ENCODE assay signal across 23 cellular contexts in genomic region chr12:49968431-49968830, GRCh38. TPM values are rescaled to one million over a fixed set of nuclear protein-coding genes. Genes with fewer than 3 reads are reported as not detected.
DNase-seq lines count a peak whose midpoint lies in the region; ATAC-seq, FAIRE-seq and TF ChIP-seq lines count a peak whose summit lies in the region.
"Had no signal": no experiment of that assay in that cellular context is flagged by ENCODE, and none has a peak within 500 bp of the region (broad histone marks: within the 10 kb centered on the region; RNA-seq: fewer than 3 reads in every experiment).

No MANE protein-coding gene starts in this region.

- intact Hi-C loops in HepG2 (cut with micrococcal nuclease; ENCODE audit: unreplicated experiment) (no loop called here), sigmoid colon (cut with DNase I) (loop anchor here (5.0 to 10.0 kb wide), 2 partner anchors 194 to 209 kb away; no protein-coding TSS in a partner anchor)

- H3K27me3 ChIP-seq in HepG2 (ENCODE audit: control insufficient read depth in 1 of 2, insufficient read depth in 2 of 2, low read length in 2 of 2) = peaks cover 6 to 70% of the 10 kb centered on the region in 2 experiments
- peaks cover 0 to 10% (median 0%) of the 10 kb centered on the region in 3 donors for H3K27me3 ChIP-seq in sigmoid colon

- H3K4me1 Mint-ChIP-seq in T-helper 17 cell = peaks cover 7% of the 10 kb centered on the region

- H3K4me2 ChIP-seq in HepG2 (ENCODE audit: low read depth, low read length) = peak overlapping the region; percentile 91

- peak overlapping the region; percentile 52 for H3K4me3 Mint-ChIP-seq in T-helper 17 cell

- CTCF ChIA-PET in HepG2 (lab: Yijun Ruan, JAX; ENCODE audit: low intra/inter-chr PET ratio, low total read pairs) = interaction anchor here (3.5 to 3.9 kb wide), 2 partner anchors 88 to 101 kb away, joined by 43 to 65 read pairs; partner anchors contain the start of gene ASIC1

- in situ Hi-C loops in HepG2 (cut with HindIII; ENCODE audit: extremely low pct_ligation_motif_present, low pct_unique_long_range_greater_than_20kb) = no loop called here

- H3K4me1 ChIP-seq in HepG2 (ENCODE audit: insufficient read depth, low read length) = peaks cover 56% of the 10 kb centered on the region
- peaks cover 0 to 13% (median 10%) of the 10 kb centered on the region in 4 donors for H3K4me1 ChIP-seq in sigmoid colon

- POLR2A ChIA-PET in HepG2 (lab: Yijun Ruan, JAX) = interaction anchor here (3.0 kb wide), 1 partner anchor 11 kb away, joined by 24 read pairs; no protein-coding TSS in a partner anchor

- peak; percentile 44 for TF ChIP-seq CTCF in HepG2 (CRISPR knock-in tag; IDR thresholded peaks at IDR 0.05)
- no peak for TF ChIP-seq CTCF in sigmoid colon (IDR thresholded peaks at IDR 0.05)

- no peak overlapping the region for H2AFZ ChIP-seq in HepG2 (ENCODE audit: low read length)

- H3K9ac ChIP-seq in HepG2 (ENCODE audit: insufficient read depth, low read depth, low read length) = no peak overlapping the region
- H3K9ac ChIP-seq: GM23248 had no signal

- BruUV-seq in HepG2 (replicated peaks; lab: Mats Ljungman, UMichigan) = no TSS peak

- no peak overlapping the region for H3K27ac ChIP-seq in HepG2 (ENCODE audit: extremely low read length, insufficient read depth, low read length)
- H3K27ac ChIP-seq in sigmoid colon = peak overlapping the region in 1 of 4 donors; percentile 20
- H3K27ac ChIP-seq: GM23248, RWPE1 had no signal

- TF ChIP-seq RAD21 in HepG2 (CRISPR knock-in tag; IDR thresholded peaks at IDR 0.05) = no peak

- FAIRE-seq in HepG2 (lab: Jason Lieb, UNC) = no peak
- FAIRE-seq: GM19239 had no signal

- no peaks in the 10 kb centered on the region for H3K36me3 Mint-ChIP-seq in T-helper 17 cell (ENCODE audit: low read depth)

- DNase-seq in activated CD4-positive, CD25-positive, alpha-beta regulatory T cell treated with anti-CD3 and anti-CD28 coated beads, Interleukin-2, amount 50 U/mL, for 72 hours = peak; percentile 25
- no peak for DNase-seq in T-helper 17 cell
- DNase-seq in HepG2 (ENCODE audit: low spot score) = no peak
- peak; percentile 56 for DNase-seq in sigmoid colon
- no peak for DNase-seq in DMS153 (lab: John Stamatoyannopoulos, UW)
- no peak for DNase-seq in SKM-1 treated with dmso at 0.1 percent for 144 hours (lab: John Stamatoyannopoulos, UW; ENCODE audit: unreplicated experiment)
- DNase-seq: 8988T, DMS 273 treated with DMSO at 0.1 percent for 48 hours, GDM1, GM23248, NCI-H1105 treated with DMSO at 0.1 percent for 48 hours, NCI-H1694, NCI-H510A treated with DMSO at 0.1 percent for 48 hours, NCI-H82, PC-3, SIG-M5 had no signal

- H3K27ac Mint-ChIP-seq in T-helper 17 cell = no peak overlapping the region

- H3K4me3 ChIP-seq in HepG2 (replicated peaks in 1 of 3; ENCODE audit: insufficient read depth in 1 of 3, low read depth in 2 of 3, low read length in 3 of 3) (peak overlapping the region in 1 of 3 experiments; percentile 69; a peak in 2 of 6 replicates), sigmoid colon (no peak overlapping the region)

- TF ChIP-seq POLR2A in HepG2 (IDR thresholded peaks at IDR 0.05; ENCODE audit: insufficient read depth in 1 of 2, low read depth in 2 of 2, low read length in 2 of 2) = no peak
- no peak for TF ChIP-seq POLR2A in sigmoid colon (IDR thresholded peaks at IDR 0.05)

- TF ChIP-seq EP300 in HepG2 (IDR thresholded peaks at IDR 0.05; ENCODE audit: low read depth in 2 of 2, low read length in 2 of 2) (no peak), HepG2 (CRISPR knock-in tag; IDR thresholded peaks at IDR 0.05; ENCODE audit: borderline replicate concordance) (no peak), sigmoid colon (IDR thresholded peaks at IDR 0.05) (no peak)

- no peak for ATAC-seq in activated CD4-positive, CD25-positive, alpha-beta regulatory T cell treated with anti-CD3 and anti-CD28 coated beads, Interleukin-2, amount 50 U/mL, for 24 hours
- ATAC-seq in T-helper 17 cell (no peak), HepG2 (peak; percentile 5; the same call in 2 of the 3 replicates), HG03196 (IDR thresholded peaks at IDR 0.05; ENCODE audit: unreplicated experiment) (no peak)
- ATAC-seq: HCT116 had no signal

- H3K36me3 ChIP-seq in HepG2 (replicated peaks in 1 of 2; ENCODE audit: control insufficient read depth in 1 of 2, insufficient read depth in 2 of 2, low read length in 2 of 2) (no peaks in the 10 kb centered on the region), sigmoid colon (no peaks in the 10 kb centered on the region)

- no peaks in the 10 kb centered on the region for H4K20me1 ChIP-seq in HepG2 (ENCODE audit: insufficient read depth, low read length)

- H3K27me3 Mint-ChIP-seq in T-helper 17 cell = peaks cover 34% of the 10 kb centered on the region

- no peaks in the 10 kb centered on the region for H3K79me2 ChIP-seq in HepG2 (ENCODE audit: insufficient read depth, low read length)

- H3K9me3 ChIP-seq in T-helper 17 cell (ENCODE audit: control insufficient read depth, low read length, poor library complexity, severe bottlenecking) = no peaks in the 10 kb centered on the region
- no peaks in the 10 kb centered on the region for H3K9me3 ChIP-seq in HepG2 (ENCODE audit: low read length)
- H3K9me3 ChIP-seq in sigmoid colon = no peaks in the 10 kb centered on the region

- 23% methylated on average over 4 of the region's 7 CpGs for WGBS in HepG2 (ENCODE audit: low lambda C conversion rate)
- WGBS in sigmoid colon, 2 donors = 87 to 91% methylated on average over 7 of the region's 7 CpGs

RNA-seq across cellular contexts. Expression of gene AQP6, which starts 4.3 kb away (rescaled TPM):
- not detected for total RNA-seq in T-helper 17 cell
- 0.51 and 1.3 TPM in 2 replicates for total RNA-seq in HepG2 (2016; rRNA removed; fragmentation: Illumina TruSeq; extraction: Trizol)
- 0.20 and 0.35 TPM in 2 replicates for total RNA-seq in HepG2 (2016; cell fraction: cytosol; rRNA removed; fragmentation: Illumina TruSeq; extraction: Trizol; ENCODE audit: low read depth)
- total RNA-seq in HepG2 (2016; cell fraction: insoluble cytoplasmic fraction; rRNA removed; fragmentation: Illumina TruSeq; extraction: Trizol) = 0.54 and 1.1 TPM in 2 replicates
- 0.55 and 0.59 TPM in 2 replicates for total RNA-seq in HepG2 (2016; cell fraction: membrane; rRNA removed; fragmentation: Illumina TruSeq; extraction: Trizol)
- 0.47 and 0.87 TPM in 2 replicates for total RNA-seq in HepG2 (2016; cell fraction: nucleus; rRNA removed; fragmentation: Illumina TruSeq; extraction: Trizol)
- 0.32 and 0.38 TPM in 2 replicates for polyA plus RNA-seq in HepG2 (2011; rRNA removed)
- polyA plus RNA-seq in HepG2 (2011; cell fraction: cytosol; rRNA removed) = 0.21 and 0.23 TPM in 2 replicates
- polyA plus RNA-seq in HepG2 (2011; cell fraction: nucleus; rRNA removed) = 0.64 and 0.79 TPM in 2 replicates
- polyA plus RNA-seq in HepG2 (2012) = 0.43 and 0.78 TPM in 2 replicates
- 0.23 and 0.31 TPM in 2 replicates for polyA plus RNA-seq in HepG2 (2016; cell fraction: cytosol; fragmentation: Illumina TruSeq; extraction: Trizol; ENCODE audit: low read depth)
- polyA plus RNA-seq in HepG2 (2016; cell fraction: insoluble cytoplasmic fraction; fragmentation: Illumina TruSeq; extraction: Trizol; ENCODE audit: low read depth) = 0.48 and 0.69 TPM in 2 replicates
- 0.23 and 0.48 TPM in 2 replicates for polyA plus RNA-seq in HepG2 (2016; cell fraction: membrane; fragmentation: Illumina TruSeq; extraction: Trizol; ENCODE audit: low read depth)
- 1.6 and 2.3 TPM in 2 replicates for polyA plus RNA-seq in HepG2 (2016; cell fraction: nucleus; fragmentation: Illumina TruSeq; extraction: Trizol; ENCODE audit: insufficient read depth, low read depth)
- 0.16 and 0.48 TPM in 2 replicates for polyA minus RNA-seq in HepG2 (2011; rRNA and poly(A)+ RNA removed; ENCODE audit: low replicate concordance)
- not detected in 2 replicates for polyA minus RNA-seq in HepG2 (2011; cell fraction: cytosol; rRNA and poly(A)+ RNA removed)
- 0.25 TPM in 1 of 2 replicates, not detected in the other for polyA minus RNA-seq in HepG2 (2011; cell fraction: nucleus; rRNA and poly(A)+ RNA removed)
- under 1 TPM; 0.14 to 0.83 (median 0.60) TPM for total RNA-seq in sigmoid colon
- under 1 TPM in 1 of 3 donors, not detected in 2; 0.12 TPM for polyA plus RNA-seq in sigmoid colon
- total RNA-seq: GM23248, PC-3 had no signal
- polyA plus RNA-seq: AG04450, GM23248 had no signal

RNA-seq across cellular contexts. Expression of gene AQP5, which starts 6.8 kb away (rescaled TPM):
- total RNA-seq in T-helper 17 cell = not detected
- not detected in 2 replicates for total RNA-seq in HepG2 (2016; rRNA removed; fragmentation: Illumina TruSeq; extraction: Trizol)
- not detected in 2 replicates for total RNA-seq in HepG2 (2016; cell fraction: cytosol; rRNA removed; fragmentation: Illumina TruSeq; extraction: Trizol; ENCODE audit: low read depth)
- not detected in 2 replicates for total RNA-seq in HepG2 (2016; cell fraction: insoluble cytoplasmic fraction; rRNA removed; fragmentation: Illumina TruSeq; extraction: Trizol)
- not detected in 2 replicates for total RNA-seq in HepG2 (2016; cell fraction: membrane; rRNA removed; fragmentation: Illumina TruSeq; extraction: Trizol)
- total RNA-seq in HepG2 (2016; cell fraction: nucleus; rRNA removed; fragmentation: Illumina TruSeq; extraction: Trizol) = not detected in 2 replicates
- polyA plus RNA-seq in HepG2 (2011; rRNA removed) = not detected in 2 replicates
- polyA plus RNA-seq in HepG2 (2011; cell fraction: cytosol; rRNA removed) = not detected in 2 replicates
- not detected in 2 replicates for polyA plus RNA-seq in HepG2 (2011; cell fraction: nucleus; rRNA removed)
- polyA plus RNA-seq in HepG2 (2012) = not detected in 2 replicates
- not detected in 2 replicates for polyA plus RNA-seq in HepG2 (2016; cell fraction: cytosol; fragmentation: Illumina TruSeq; extraction: Trizol; ENCODE audit: low read depth)
- not detected in 2 replicates for polyA plus RNA-seq in HepG2 (2016; cell fraction: insoluble cytoplasmic fraction; fragmentation: Illumina TruSeq; extraction: Trizol; ENCODE audit: low read depth)
- polyA plus RNA-seq in HepG2 (2016; cell fraction: membrane; fragmentation: Illumina TruSeq; extraction: Trizol; ENCODE audit: low read depth) = not detected in 2 replicates
- polyA plus RNA-seq in HepG2 (2016; cell fraction: nucleus; fragmentation: Illumina TruSeq; extraction: Trizol; ENCODE audit: insufficient read depth, low read depth) = not detected in 2 replicates
- 0.82 TPM in 1 of 2 replicates, not detected in the other for polyA minus RNA-seq in HepG2 (2011; rRNA and poly(A)+ RNA removed; ENCODE audit: low replicate concordance)
- not detected in 2 replicates for polyA minus RNA-seq in HepG2 (2011; cell fraction: cytosol; rRNA and poly(A)+ RNA removed)
- not detected in 2 replicates for polyA minus RNA-seq in HepG2 (2011; cell fraction: nucleus; rRNA and poly(A)+ RNA removed)
- total RNA-seq in sigmoid colon = not detected
- polyA plus RNA-seq in sigmoid colon = under 1 TPM in 1 of 3 donors, not detected in 2; 0.09 TPM
- total RNA-seq: Daoy, GM23248, PC-3 had no signal
- polyA plus RNA-seq: AG04450, GM23248 had no signal

RNA-seq across cellular contexts. Expression of gene AQP2, which starts 17.9 kb away (rescaled TPM):
- total RNA-seq in T-helper 17 cell (not detected), HepG2 (2016; rRNA removed; fragmentation: Illumina TruSeq; extraction: Trizol) (not detected in 2 replicates), sigmoid colon (not detected)
- total RNA-seq in HepG2 (2016; cell fraction: cytosol; rRNA removed; fragmentation: Illumina TruSeq; extraction: Trizol; ENCODE audit: low read depth) = not detected in 2 replicates
- total RNA-seq in HepG2 (2016; cell fraction: insoluble cytoplasmic fraction; rRNA removed; fragmentation: Illumina TruSeq; extraction: Trizol) = not detected in 2 replicates
- not detected in 2 replicates for total RNA-seq in HepG2 (2016; cell fraction: membrane; rRNA removed; fragmentation: Illumina TruSeq; extraction: Trizol)
- not detected in 2 replicates for total RNA-seq in HepG2 (2016; cell fraction: nucleus; rRNA removed; fragmentation: Illumina TruSeq; extraction: Trizol)
- polyA plus RNA-seq in HepG2 (2011; rRNA removed) (not detected in 2 replicates), sigmoid colon (not detected)
- polyA plus RNA-seq in HepG2 (2011; cell fraction: cytosol; rRNA removed) = not detected in 2 replicates
- not detected in 2 replicates for polyA plus RNA-seq in HepG2 (2011; cell fraction: nucleus; rRNA removed)
- not detected in 2 replicates for polyA plus RNA-seq in HepG2 (2012)
- not detected in 2 replicates for polyA plus RNA-seq in HepG2 (2016; cell fraction: cytosol; fragmentation: Illumina TruSeq; extraction: Trizol; ENCODE audit: low read depth)
- polyA plus RNA-seq in HepG2 (2016; cell fraction: insoluble cytoplasmic fraction; fragmentation: Illumina TruSeq; extraction: Trizol; ENCODE audit: low read depth) = not detected in 2 replicates
- not detected in 2 replicates for polyA plus RNA-seq in HepG2 (2016; cell fraction: membrane; fragmentation: Illumina TruSeq; extraction: Trizol; ENCODE audit: low read depth)
- not detected in 2 replicates for polyA plus RNA-seq in HepG2 (2016; cell fraction: nucleus; fragmentation: Illumina TruSeq; extraction: Trizol; ENCODE audit: insufficient read depth, low read depth)
- polyA minus RNA-seq in HepG2 (2011; rRNA and poly(A)+ RNA removed; ENCODE audit: low replicate concordance) = not detected in 2 replicates
- polyA minus RNA-seq in HepG2 (2011; cell fraction: cytosol; rRNA and poly(A)+ RNA removed) = not detected in 2 replicates
- not detected in 2 replicates for polyA minus RNA-seq in HepG2 (2011; cell fraction: nucleus; rRNA and poly(A)+ RNA removed)
- total RNA-seq: Daoy, GM23248, PC-3 had no signal
- polyA plus RNA-seq: AG04450, GM23248 had no signal

RNA-seq across cellular contexts. Expression of gene RACGAP1, which starts 56.9 kb away (rescaled TPM):
- total RNA-seq in T-helper 17 cell (1 to 10 TPM; 6.8 to 7.3 TPM), HepG2 (2016; rRNA removed; fragmentation: Illumina TruSeq; extraction: Trizol) (57.9 and 95.5 TPM in 2 replicates), sigmoid colon (10 to 100 TPM; 14.1 to 42.6 (median 27.0) TPM)
- 19.2 and 25.1 TPM in 2 replicates for total RNA-seq in HepG2 (2016; cell fraction: cytosol; rRNA removed; fragmentation: Illumina TruSeq; extraction: Trizol; ENCODE audit: low read depth)
- 56.8 and 91.5 TPM in 2 replicates for total RNA-seq in HepG2 (2016; cell fraction: insoluble cytoplasmic fraction; rRNA removed; fragmentation: Illumina TruSeq; extraction: Trizol)
- 22.2 and 24.7 TPM in 2 replicates for total RNA-seq in HepG2 (2016; cell fraction: membrane; rRNA removed; fragmentation: Illumina TruSeq; extraction: Trizol)
- 29.8 and 36.8 TPM in 2 replicates for total RNA-seq in HepG2 (2016; cell fraction: nucleus; rRNA removed; fragmentation: Illumina TruSeq; extraction: Trizol)
- polyA plus RNA-seq in HepG2 (2011; rRNA removed) (14.0 and 16.7 TPM in 2 replicates), sigmoid colon (10 to 100 TPM in 1 of 3 donors, 1 to 10 TPM in 2; 4.8 to 22.5 (median 8.3) TPM)
- polyA plus RNA-seq in HepG2 (2011; cell fraction: cytosol; rRNA removed) = 11.8 and 12.2 TPM in 2 replicates
- 15.3 and 17.4 TPM in 2 replicates for polyA plus RNA-seq in HepG2 (2011; cell fraction: nucleus; rRNA removed)
- 13.0 and 24.8 TPM in 2 replicates for polyA plus RNA-seq in HepG2 (2012)
- polyA plus RNA-seq in HepG2 (2016; cell fraction: cytosol; fragmentation: Illumina TruSeq; extraction: Trizol; ENCODE audit: low read depth) = 3.3 and 3.8 TPM in 2 replicates
- polyA plus RNA-seq in HepG2 (2016; cell fraction: insoluble cytoplasmic fraction; fragmentation: Illumina TruSeq; extraction: Trizol; ENCODE audit: low read depth) = 55.6 and 59.8 TPM in 2 replicates
- 8.3 and 9.6 TPM in 2 replicates for polyA plus RNA-seq in HepG2 (2016; cell fraction: membrane; fragmentation: Illumina TruSeq; extraction: Trizol; ENCODE audit: low read depth)
- 35.4 and 37.2 TPM in 2 replicates for polyA plus RNA-seq in HepG2 (2016; cell fraction: nucleus; fragmentation: Illumina TruSeq; extraction: Trizol; ENCODE audit: insufficient read depth, low read depth)
- 65.5 and 353 TPM in 2 replicates for polyA minus RNA-seq in HepG2 (2011; rRNA and poly(A)+ RNA removed; ENCODE audit: low replicate concordance)
- 20.2 and 21.7 TPM in 2 replicates for polyA minus RNA-seq in HepG2 (2011; cell fraction: cytosol; rRNA and poly(A)+ RNA removed)
- polyA minus RNA-seq in HepG2 (2011; cell fraction: nucleus; rRNA and poly(A)+ RNA removed) = 17.5 and 21.2 TPM in 2 replicates

Comparison
In these comparisons a context has a peak if more than half of its experiments do, and no peak if none do; other contexts are left out.
1. DNase-seq: peak in activated CD4-positive, CD25-positive, alpha-beta regulatory T cell treated with anti-CD3 and anti-CD28 coated beads, Interleukin-2, amount 50 U/mL, for 72 hours (single experiment) and sigmoid colon (single experiment); none in T-helper 17 cell (0 of 3), HepG2 (single experiment), DMS153 (single experiment) and SKM-1 treated with dmso at 0.1 percent for 144 hours (single experiment).